In the genomic region with DNA sequence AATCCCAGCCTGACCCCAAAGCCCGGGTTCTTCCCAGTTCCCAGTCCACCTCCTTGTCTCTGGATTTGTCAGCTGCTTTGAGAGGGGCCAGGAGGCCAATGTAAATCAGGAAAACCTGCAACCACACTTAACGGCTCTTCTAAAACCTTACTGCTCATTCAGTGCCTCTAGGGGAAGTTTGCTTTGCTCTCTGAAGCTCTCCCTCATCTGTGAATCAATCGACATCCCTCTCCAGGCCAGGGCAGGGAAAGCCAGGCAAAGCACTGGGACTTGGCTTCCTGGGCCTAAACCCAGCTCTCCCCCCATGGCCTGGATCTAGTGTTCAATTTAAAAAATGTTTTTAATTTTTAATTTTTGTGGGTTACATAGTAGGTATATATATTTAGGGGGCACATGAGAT, we compare ENCODE assay signal across 30 cellular contexts. TPM values are rescaled to one million over a fixed set of nuclear protein-coding genes. Genes with fewer than 3 reads are reported as not detected.
"Had no signal": no experiment of that assay in that cellular context is flagged by ENCODE, and none has a peak within 500 bp of the region (broad histone marks: within the 10 kb centered on the region; RNA-seq: fewer than 3 reads in every experiment).

No MANE protein-coding gene starts in this region.

- ATAC-seq: foreskin keratinocyte; gastroesophageal sphincter; left lobe of liver; naive thymus-derived CD4-positive, alpha-beta T cell; sciatic nerve; stimulated activated naive CD8-positive, alpha-beta T cell treated with anti-CD3 and anti-CD28 coated beads, Interleukin-15, amount 100 ng/mL, for 72 hours; upper lobe of right lung had no signal

- H3K4me1 Mint-ChIP-seq: naive thymus-derived CD4-positive, alpha-beta T cell; nephron; stimulated activated naive CD8-positive, alpha-beta T cell treated with anti-CD3 and anti-CD28 coated beads, Interleukin-15, amount 100 ng/mL, for 72 hours had no signal

- H3K9me3 Mint-ChIP-seq: dendritic cell treated with granulocyte-macrophage colony-stimulating factor and Interleukin-4, amounts not matched to agents 40 ng/mL and 50 ng/mL, for 4 days; naive thymus-derived CD4-positive, alpha-beta T cell; nephron; stimulated activated naive CD8-positive, alpha-beta T cell treated with anti-CD3 and anti-CD28 coated beads, Interleukin-15, amount 100 ng/mL, for 72 hours had no signal

- H3K4me2 ChIP-seq: smooth muscle cell had no signal

- H3K27me3 ChIP-seq: colonic mucosa, right atrium auricular region, uterus had no signal

- H3K4me1 ChIP-seq: colonic mucosa, esophagus muscularis mucosa, foreskin keratinocyte, gastroesophageal sphincter, prostate gland, right atrium auricular region, suprapubic skin, transverse colon, upper lobe of right lung, uterus had no signal

- H3K27ac Mint-ChIP-seq: dendritic cell treated with granulocyte-macrophage colony-stimulating factor and Interleukin-4, amounts not matched to agents 40 ng/mL and 50 ng/mL, for 4 days; naive thymus-derived CD4-positive, alpha-beta T cell; nephron; stimulated activated naive CD8-positive, alpha-beta T cell treated with anti-CD3 and anti-CD28 coated beads, Interleukin-15, amount 100 ng/mL, for 72 hours had no signal

- H3K4me3 ChIP-seq: colonic mucosa, esophagus muscularis mucosa, gastroesophageal sphincter, prostate gland, right atrium auricular region, smooth muscle cell, suprapubic skin, transverse colon, upper lobe of right lung, uterus had no signal

- H3K4me3 Mint-ChIP-seq: dendritic cell treated with granulocyte-macrophage colony-stimulating factor and Interleukin-4, amounts not matched to agents 40 ng/mL and 50 ng/mL, for 4 days; naive thymus-derived CD4-positive, alpha-beta T cell; nephron; stimulated activated naive CD8-positive, alpha-beta T cell treated with anti-CD3 and anti-CD28 coated beads, Interleukin-15, amount 100 ng/mL, for 72 hours had no signal

- H3K27ac ChIP-seq: colonic mucosa, esophagus muscularis mucosa, foreskin keratinocyte, gastroesophageal sphincter, prostate gland, right atrium auricular region, suprapubic skin, transverse colon, upper lobe of right lung, uterus had no signal

- H3K36me3 ChIP-seq: colonic mucosa, esophagus muscularis mucosa, gastroesophageal sphincter, prostate gland, right atrium auricular region, suprapubic skin, transverse colon, upper lobe of right lung, uterus had no signal

- DNase-seq: colonic mucosa; effector CD8-positive, alpha-beta T cell; foreskin keratinocyte; hypothalamus; mesenchymal stem cell; midbrain; naive thymus-derived CD4-positive, alpha-beta T cell; nucleus accumbens; stimulated activated CD4-positive, alpha-beta T cell treated with anti-CD3 and anti-CD28 coated beads, Interleukin-12 subunit alpha, Interleukin-12 subunit beta, amount 100 ng/mL, for 4 hours; stimulated activated CD4-positive, alpha-beta T cell treated with anti-CD3 and anti-CD28 coated beads, Interleukin-1b, Interleukin-23, amount 100 ng/mL, for 48 hours; stimulated activated CD4-positive, alpha-beta T cell treated with anti-CD3 and anti-CD28 coated beads, Interleukin-4, amount 100 ng/mL, for 1 hour; stimulated activated CD8-positive, alpha-beta memory T cell treated with anti-CD3 and anti-CD28 coated beads, Interleukin-4, amount 100 ng/mL, for 48 hours; stimulated activated naive CD4-positive, alpha-beta T cell; stimulated activated naive CD8-positive, alpha-beta T cell treated with anti-CD3 and anti-CD28 coated beads, Interleukin-15, amount 100 ng/mL, for 72 hours; transverse colon; upper lobe of right lung; uterus had no signal

- H3K36me3 Mint-ChIP-seq: naive thymus-derived CD4-positive, alpha-beta T cell had no signal

- H3K9me3 ChIP-seq: colonic mucosa, esophagus muscularis mucosa, gastroesophageal sphincter, prostate gland, right atrium auricular region, suprapubic skin, transverse colon, upper lobe of right lung, uterus had no signal

RNA-seq across cellular contexts. Expression of gene NKAIN1, which starts 9.3 kb away (rescaled TPM):
- total RNA-seq: esophagus muscularis mucosa; foreskin keratinocyte; gastroesophageal sphincter; left lobe of liver; liver; lung microvascular endothelial cell; naive thymus-derived CD4-positive, alpha-beta T cell; right atrium auricular region; smooth muscle cell; transverse colon; upper lobe of right lung had no signal
- polyA plus RNA-seq: foreskin keratinocyte; keratinocyte; liver; naive thymus-derived CD4-positive, alpha-beta T cell had no signal
